8 cellular contexts compared by ENCODE assay signal in genomic region chr3:188788621-188789081, GRCh38.
DNase-seq lines count a peak whose midpoint lies in the region; ATAC-seq, FAIRE-seq and TF ChIP-seq lines count a peak whose summit lies in the region.

No MANE protein-coding gene starts in this region.

- H3K27me3 Mint-ChIP-seq in activated CD8-positive, alpha-beta T cell treated with anti-CD3 and anti-CD28 coated beads for 36 hours: no peaks in the 10 kb centered on the region

- intact Hi-C loops in activated CD8-positive, alpha-beta T cell treated with anti-CD3 and anti-CD28 coated beads for 36 hours (cut with micrococcal nuclease): loop anchor here (2.0 kb wide), 2 partner anchors 36 to 1048 kb away; no protein-coding TSS in a partner anchor
- intact Hi-C loops in thyroid gland (cut with DNase I): no loop called here

- TF ChIP-seq CTCF in activated CD8-positive, alpha-beta T cell treated with anti-CD3 and anti-CD28 coated beads for 36 hours (IDR thresholded peaks at IDR 0.05): no peak
- no peak for TF ChIP-seq CTCF in thyroid gland (IDR thresholded peaks at IDR 0.05)

- H3K4me1 ChIP-seq in thyroid gland: no peaks in the 10 kb centered on the region

- WGBS in thyroid gland, 2 donors: 68 to 88% methylated on average over 5 of the region's 5 CpGs

- no peaks in the 10 kb centered on the region for H3K36me3 Mint-ChIP-seq in activated CD8-positive, alpha-beta T cell treated with anti-CD3 and anti-CD28 coated beads for 36 hours (ENCODE audit: low read depth)

- no peak for TF ChIP-seq POLR2A in thyroid gland (IDR thresholded peaks at IDR 0.05)

- H3K27ac Mint-ChIP-seq in activated CD8-positive, alpha-beta T cell treated with anti-CD3 and anti-CD28 coated beads for 36 hours: no peak overlapping the region

- H3K27ac ChIP-seq in thyroid gland: no peak overlapping the region

- ATAC-seq in activated CD8-positive, alpha-beta T cell treated with anti-CD3 and anti-CD28 coated beads for 36 hours: peak; percentile 97
- ATAC-seq in HG02588 (IDR thresholded peaks at IDR 0.05; ENCODE audit: unreplicated experiment): no peak

- DNase-seq in Jurkat, Clone E6-1 (ENCODE audit: low read depth, low spot score): peak; percentile 47
- DNase-seq in activated CD8-positive, alpha-beta T cell treated with anti-CD3 and anti-CD28 coated beads for 36 hours: peak; percentile 94
- DNase-seq in fibroblast of the conjunctiva (ENCODE audit: low read depth) (peak; percentile 74), thyroid gland (no peak), HTR-8/SVneo (ENCODE audit: insufficient read length, low spot score) (no peak), ecto neural progenitor cell (ENCODE audit: low spot score) (no peak)
- peak; percentile 52 to 58 for DNase-seq in stimulated activated CD8-positive, alpha-beta memory T cell treated with anti-CD3 and anti-CD28 coated beads, Interleukin-2, amount 100 ng/mL, for 48 hours (ENCODE audit: low read depth in 2 of 2)

- no peaks in the 10 kb centered on the region for H3K27me3 ChIP-seq in thyroid gland

- POLR2A ChIA-PET in activated CD8-positive, alpha-beta T cell treated with anti-CD3 and anti-CD28 coated beads for 36 hours (lab: Charles Lee): interaction anchor here (0.8 to 1.5 kb wide), 4 partner anchors 9 to 256 kb away, joined by 3 to 4 read pairs (median 4); no protein-coding TSS in a partner anchor

- no peak overlapping the region for H3K4me3 Mint-ChIP-seq in activated CD8-positive, alpha-beta T cell treated with anti-CD3 and anti-CD28 coated beads for 36 hours

- H3K9me3 Mint-ChIP-seq in activated CD8-positive, alpha-beta T cell treated with anti-CD3 and anti-CD28 coated beads for 36 hours: no peaks in the 10 kb centered on the region

- peaks cover 2% of the 10 kb centered on the region for H3K4me1 Mint-ChIP-seq in activated CD8-positive, alpha-beta T cell treated with anti-CD3 and anti-CD28 coated beads for 36 hours (ENCODE audit: low read depth)

- no peaks in the 10 kb centered on the region for H3K9me3 ChIP-seq in thyroid gland

- CTCF ChIA-PET in activated CD8-positive, alpha-beta T cell treated with anti-CD3 and anti-CD28 coated beads for 36 hours (lab: Charles Lee): interaction anchor here (0.6 to 1.8 kb wide), 8 partner anchors 15 to 1051 kb away, joined by 3 to 7 read pairs (median 4); no protein-coding TSS in a partner anchor

- no peak for FAIRE-seq in HTR-8/SVneo (lab: Jason Lieb, UNC)

- no peaks in the 10 kb centered on the region for H3K36me3 ChIP-seq in thyroid gland

- H3K4me3 ChIP-seq in Jurkat, Clone E6-1 (ENCODE audit: low read length): no peak overlapping the region
- no peak overlapping the region for H3K4me3 ChIP-seq in thyroid gland (replicated peaks in 1 of 3)

Comparison
In these comparisons a context has a peak if more than half of its experiments do, and no peak if none do; other contexts are left out.
1. DNase-seq: peak in Jurkat, Clone E6-1 (single experiment), activated CD8-positive, alpha-beta T cell treated with anti-CD3 and anti-CD28 coated beads for 36 hours (single experiment), fibroblast of the conjunctiva (single experiment) and stimulated activated CD8-positive, alpha-beta memory T cell treated with anti-CD3 and anti-CD28 coated beads, Interleukin-2, amount 100 ng/mL, for 48 hours (2 of 2); none in thyroid gland (0 of 2), HTR-8/SVneo (single experiment) and ecto neural progenitor cell (single experiment).